Comparison of ENCODE assay signal across 36 cellular contexts in genomic region chr2:158243392-158243791, GRCh38.
"Had no signal": no experiment of that assay in that cellular context is flagged by ENCODE, and none has a peak within 500 bp of the region (broad histone marks: within the 10 kb centered on the region; RNA-seq: fewer than 3 reads in every experiment).

No MANE protein-coding gene starts in this region.

- H3K9me3 Mint-ChIP-seq: activated CD4-positive, alpha-beta memory T cell treated with anti-CD3 and anti-CD28 coated beads, Interleukin-2, amount 10 ng/mL, durations not matched to agents 7 days and 5 days; activated CD4-positive, alpha-beta T cell treated with anti-CD3 and anti-CD28 coated beads, Interleukin-2, amount 10 ng/mL, durations not matched to agents 7 days and 5 days; activated naive CD4-positive, alpha-beta T cell treated with anti-CD3 and anti-CD28 coated beads for 36 hours; activated naive CD4-positive, alpha-beta T cell treated with anti-CD3 and anti-CD28 coated beads, Interleukin-2, amount 50 U/mL, for 72 hours; activated naive CD8-positive, alpha-beta T cell treated with anti-CD3 and anti-CD28 coated beads for 36 hours; activated T-cell treated with anti-CD3 and anti-CD28 coated beads, Interleukin-2, amount 50 U/mL, for 24 hours; activated T-helper 2 cell treated with anti-CD3 and anti-CD28 coated beads, Interferon-gamma antibody, Interleukin-2, Interleukin-4, amounts not matched to agents 10 μg/mL and 5 μg/mL and 100 μg/mL, durations not matched to agents 14 hours and 24 hours and 36 hours; T-helper 1 cell treated with Interleukin-12 subunit alpha and Interleukin-12 subunit beta and Interleukin-4 antibody, amounts not matched to agents 30 μg/mL and 1 μg/mL, for 36 hours; T-helper 2 cell treated with Interferon-gamma antibody and Interleukin-4, amounts not matched to agents 5 μg/mL and 100 μg/mL, for 36 hours had no signal

- ATAC-seq: activated CD4-positive, alpha-beta T cell treated with anti-CD3 and anti-CD28 coated beads for 36 hours; activated CD4-positive, CD25-positive, alpha-beta regulatory T cell treated with anti-CD3 and anti-CD28 coated beads, Interleukin-2, amount 50 U/mL, for 24 hours; activated CD8-positive, alpha-beta memory T cell treated with anti-CD3 and anti-CD28 coated beads, Interleukin-2, amount 10 ng/mL, durations not matched to agents 7 days and 5 days; activated CD8-positive, alpha-beta T cell treated with anti-CD3 and anti-CD28 coated beads, Interleukin-2, amount 10 ng/mL, durations not matched to agents 7 days and 5 days; activated naive CD4-positive, alpha-beta T cell treated with anti-CD3 and anti-CD28 coated beads, Interleukin-2, amount 50 U/mL, for 72 hours; body of pancreas had no signal

- H3K27ac ChIP-seq: adrenal gland, body of pancreas, brain microvascular endothelial cell, breast epithelium, VCaP had no signal

- H3K4me1 Mint-ChIP-seq: activated CD4-positive, alpha-beta memory T cell treated with anti-CD3 and anti-CD28 coated beads, Interleukin-2, amount 10 ng/mL, durations not matched to agents 7 days and 5 days; activated CD4-positive, alpha-beta T cell treated with anti-CD3 and anti-CD28 coated beads for 36 hours; activated CD4-positive, alpha-beta T cell treated with anti-CD3 and anti-CD28 coated beads, Interleukin-2, amount 10 ng/mL, durations not matched to agents 7 days and 5 days; activated CD8-positive, alpha-beta memory T cell treated with anti-CD3 and anti-CD28 coated beads, Interleukin-2, amount 10 ng/mL, durations not matched to agents 7 days and 5 days; activated naive CD8-positive, alpha-beta T cell treated with anti-CD3 and anti-CD28 coated beads for 36 hours had no signal

- H3K9me3 ChIP-seq: adrenal gland, body of pancreas, breast epithelium had no signal

- H3K36me3 ChIP-seq: adrenal gland, brain microvascular endothelial cell, breast epithelium had no signal

- H3K4me3 ChIP-seq: adrenal gland, body of pancreas, breast epithelium had no signal

- H3K36me3 Mint-ChIP-seq: activated CD8-positive, alpha-beta memory T cell treated with anti-CD3 and anti-CD28 coated beads, Interleukin-2, amount 10 ng/mL, durations not matched to agents 7 days and 5 days; activated naive CD4-positive, alpha-beta T cell treated with anti-CD3 and anti-CD28 coated beads, Interleukin-2, amount 50 U/mL, for 72 hours; activated naive CD8-positive, alpha-beta T cell treated with anti-CD3 and anti-CD28 coated beads for 36 hours had no signal

- H3K27me3 Mint-ChIP-seq: activated CD4-positive, alpha-beta memory T cell treated with anti-CD3 and anti-CD28 coated beads, Interleukin-2, amount 10 ng/mL, durations not matched to agents 7 days and 5 days; activated CD4-positive, alpha-beta T cell treated with anti-CD3 and anti-CD28 coated beads for 36 hours; activated CD4-positive, alpha-beta T cell treated with anti-CD3 and anti-CD28 coated beads, Interleukin-2, amount 10 ng/mL, durations not matched to agents 7 days and 5 days; activated CD8-positive, alpha-beta memory T cell treated with anti-CD3 and anti-CD28 coated beads, Interleukin-2, amount 10 ng/mL, durations not matched to agents 7 days and 5 days had no signal

- H3K4me3 Mint-ChIP-seq: activated CD4-positive, alpha-beta memory T cell treated with anti-CD3 and anti-CD28 coated beads, Interleukin-2, amount 10 ng/mL, durations not matched to agents 7 days and 5 days; activated CD4-positive, alpha-beta T cell treated with anti-CD3 and anti-CD28 coated beads for 36 hours; activated CD4-positive, alpha-beta T cell treated with anti-CD3 and anti-CD28 coated beads, Interleukin-2, amount 10 ng/mL, durations not matched to agents 7 days and 5 days; activated CD8-positive, alpha-beta memory T cell treated with anti-CD3 and anti-CD28 coated beads, Interleukin-2, amount 10 ng/mL, durations not matched to agents 7 days and 5 days; activated CD8-positive, alpha-beta T cell treated with anti-CD3 and anti-CD28 coated beads, Interleukin-2, amount 10 ng/mL, durations not matched to agents 7 days and 5 days; activated naive CD4-positive, alpha-beta T cell treated with anti-CD3 and anti-CD28 coated beads for 36 hours; activated naive CD8-positive, alpha-beta T cell treated with anti-CD3 and anti-CD28 coated beads for 36 hours; activated T-cell treated with anti-CD3 and anti-CD28 coated beads, Interleukin-2, amount 50 U/mL, for 24 hours; T-helper 1 cell treated with Interleukin-12 subunit alpha and Interleukin-12 subunit beta and Interleukin-4 antibody, amounts not matched to agents 30 μg/mL and 1 μg/mL, for 36 hours; T-helper 2 cell treated with Interferon-gamma antibody and Interleukin-4, amounts not matched to agents 5 μg/mL and 100 μg/mL, for 36 hours had no signal

- H3K27ac Mint-ChIP-seq: activated CD4-positive, alpha-beta memory T cell treated with anti-CD3 and anti-CD28 coated beads, Interleukin-2, amount 10 ng/mL, durations not matched to agents 7 days and 5 days; activated CD4-positive, alpha-beta T cell treated with anti-CD3 and anti-CD28 coated beads for 36 hours; activated CD4-positive, alpha-beta T cell treated with anti-CD3 and anti-CD28 coated beads, Interleukin-2, amount 10 ng/mL, durations not matched to agents 7 days and 5 days; activated CD8-positive, alpha-beta memory T cell treated with anti-CD3 and anti-CD28 coated beads, Interleukin-2, amount 10 ng/mL, durations not matched to agents 7 days and 5 days; activated CD8-positive, alpha-beta T cell treated with anti-CD3 and anti-CD28 coated beads, Interleukin-2, amount 10 ng/mL, durations not matched to agents 7 days and 5 days; activated naive CD4-positive, alpha-beta T cell treated with anti-CD3 and anti-CD28 coated beads for 36 hours; activated naive CD4-positive, alpha-beta T cell treated with anti-CD3 and anti-CD28 coated beads, Interleukin-2, amount 50 U/mL, for 72 hours; activated naive CD8-positive, alpha-beta T cell treated with anti-CD3 and anti-CD28 coated beads for 36 hours; activated T-cell treated with anti-CD3 and anti-CD28 coated beads, Interleukin-2, amount 50 U/mL, for 24 hours; activated T-helper 2 cell treated with anti-CD3 and anti-CD28 coated beads, Interferon-gamma antibody, Interleukin-2, Interleukin-4, amounts not matched to agents 10 μg/mL and 5 μg/mL and 100 μg/mL, durations not matched to agents 14 hours and 24 hours and 36 hours; T-helper 1 cell treated with Interleukin-12 subunit alpha and Interleukin-12 subunit beta and Interleukin-4 antibody, amounts not matched to agents 30 μg/mL and 1 μg/mL, for 36 hours; T-helper 2 cell treated with Interferon-gamma antibody and Interleukin-4, amounts not matched to agents 5 μg/mL and 100 μg/mL, for 36 hours had no signal

- DNase-seq: activated CD4-positive, alpha-beta memory T cell treated with anti-CD3 and anti-CD28 coated beads, Interleukin-2, amount 10 ng/mL, durations not matched to agents 7 days and 5 days; activated CD4-positive, alpha-beta T cell treated with anti-CD3 and anti-CD28 coated beads for 1 hour; activated CD4-positive, alpha-beta T cell treated with anti-CD3 and anti-CD28 coated beads for 36 hours; activated CD4-positive, alpha-beta T cell treated with anti-CD3 and anti-CD28 coated beads for 48 hours; activated CD4-positive, alpha-beta T cell treated with anti-CD3 and anti-CD28 coated beads, Interleukin-2, amount 10 ng/mL, durations not matched to agents 7 days and 5 days; activated CD4-positive, alpha-beta T cell treated with anti-CD3 and anti-CD28 coated beads, Interleukin-2, amount 50 U/mL, for 48 hours; activated CD4-positive, CD25-positive, alpha-beta regulatory T cell; activated CD8-positive, alpha-beta memory T cell treated with anti-CD3 and anti-CD28 coated beads for 24 hours; activated CD8-positive, alpha-beta memory T cell treated with anti-CD3 and anti-CD28 coated beads, Interleukin-2, amount 10 ng/mL, durations not matched to agents 7 days and 5 days; activated CD8-positive, alpha-beta memory T cell treated with anti-CD3 and anti-CD28 coated beads, Interleukin-2, amount 50 U/mL, for 48 hours; activated CD8-positive, alpha-beta T cell treated with anti-CD3 and anti-CD28 coated beads, Interleukin-2, amount 10 ng/mL, durations not matched to agents 7 days and 5 days; activated effector memory CD4-positive, alpha-beta T cell treated with Interleukin-2 at 50 U/mL for 16 hours; activated gamma-delta T cell; activated naive CD4-positive, alpha-beta T cell treated with anti-CD3 and anti-CD28 coated beads for 36 hours; activated naive CD4-positive, alpha-beta T cell treated with anti-CD3 and anti-CD28 coated beads, Interleukin-2, amount 50 U/mL, for 16 hours; activated naive CD8-positive, alpha-beta T cell treated with anti-CD3 and anti-CD28 coated beads for 36 hours; activated T-cell treated with anti-CD3 and anti-CD28 coated beads, Interleukin-2, amount 50 U/mL, for 24 hours; activated T-cell treated with anti-CD3 and anti-CD28 coated beads, Interleukin-2, amount 50 U/mL, for 48 hours; adrenal gland; amniotic stem cell; aorta; body of pancreas; brain microvascular endothelial cell; central memory CD4-positive, alpha-beta T cell; T-helper 1 cell; T-helper 2 cell; T-helper 9 cell had no signal

- FAIRE-seq: astrocyte, TTC549 had no signal

- H3K4me1 ChIP-seq: adrenal gland, body of pancreas, breast epithelium had no signal

- H3K27me3 ChIP-seq: adrenal gland, body of pancreas, brain microvascular endothelial cell, breast epithelium had no signal
